In genomic region chr2:56207760-56208159, GRCh38 we compare ENCODE assay signal across 21 cellular contexts. TPM values are rescaled to one million over a fixed set of nuclear protein-coding genes. Genes with fewer than 3 reads are reported as not detected.
A peak's percentile ranks its signal among the peaks of the same experiment; 100 is the strongest.
DNase-seq lines count a peak whose midpoint lies in the region; ATAC-seq and FAIRE-seq lines count a peak whose summit lies in the region.
"Had no signal": no experiment of that assay in that cellular context is flagged by ENCODE, and none has a peak within 500 bp of the region (broad histone marks: within the 10 kb centered on the region; RNA-seq: fewer than 3 reads in every experiment).

No MANE protein-coding gene starts in this region.

- peak; percentile 83 for FAIRE-seq in islet of Langerhans (lab: Jason Lieb, UNC)
- FAIRE-seq: A204.1, GM19239, HTR-8/SVneo, K562 had no signal

- 0 out of 2 replicates have a peak overlapping the region, but pooled peaks have one; percentile 41 for H3K27ac ChIP-seq in GM23248
- H3K27ac ChIP-seq: C4-2B had no signal

- H3K9ac ChIP-seq in GM23248 (no peak overlapping the region), adipocyte (ENCODE audit: low read length) (no peak overlapping the region)

- no peak for DNase-seq in GM23248
- DNase-seq in adipocyte (ENCODE audit: low read depth): peak; percentile 25
- DNase-seq: ACHN; AML-193; CD4-positive, alpha-beta T cell; DMS153; DMS79; GDM1; GOT3; H7; IMR-90 had no signal

- no peak overlapping the region for H2AFZ ChIP-seq in GM23248

- no peaks in the 10 kb centered on the region for H4K20me1 ChIP-seq in GM23248 (ENCODE audit: insufficient read depth)

- no peaks in the 10 kb centered on the region for H3K27me3 ChIP-seq in GM23248 (replicated peaks; ENCODE audit: insufficient read depth)
- H3K27me3 ChIP-seq in adipocyte (replicated peaks; ENCODE audit: control insufficient read depth, insufficient read depth, low read length): no peaks in the 10 kb centered on the region

- no peak overlapping the region for H3K4me2 ChIP-seq in GM23248 (ENCODE audit: unreplicated experiment)

- ATAC-seq in GM21360 (IDR thresholded peaks at IDR 0.05; ENCODE audit: unreplicated experiment) (no peak), GM18861 (IDR thresholded peaks at IDR 0.05; ENCODE audit: unreplicated experiment) (no peak), GM18873 (IDR thresholded peaks at IDR 0.05; ENCODE audit: low FRiP score, unreplicated experiment) (no peak)
- ATAC-seq: HCT116, K562 had no signal

- H3K36me3 ChIP-seq in GM23248 (ENCODE audit: low read depth) (no peaks in the 10 kb centered on the region), adipocyte (ENCODE audit: control insufficient read depth, insufficient read depth, low read length, severe bottlenecking) (peaks cover 4% of the 10 kb centered on the region)

- H3K4me1 ChIP-seq in GM23248 (ENCODE audit: insufficient read depth) (peaks cover 24% of the 10 kb centered on the region), adipocyte (ENCODE audit: control insufficient read depth, insufficient read depth, low read length) (no peaks in the 10 kb centered on the region)

- H3K4me3 ChIP-seq in GM23248 (no peak overlapping the region), adipocyte (ENCODE audit: low read length) (no peak overlapping the region)
- H3K4me3 ChIP-seq: K562 had no signal

- no peaks in the 10 kb centered on the region for H3K79me2 ChIP-seq in GM23248 (ENCODE audit: insufficient read depth)

- in situ Hi-C loops in GM23248 (cut with MboI): no loop called here

- H3K9me3 ChIP-seq in GM23248 (ENCODE audit: low read depth) (no peaks in the 10 kb centered on the region), adipocyte (ENCODE audit: control insufficient read depth, low read length) (no peaks in the 10 kb centered on the region)

- H3F3A ChIP-seq in GM23248 (ENCODE audit: insufficient read depth): peaks cover 13% of the 10 kb centered on the region; the same call in 1 of the 2 replicates

- WGBS in GM23248 (ENCODE audit: low coverage in 1 of 2, low lambda C conversion rate in 2 of 2, missing lambda C conversion rate in 2 of 2), 2 experiments: 0% methylated on average over 1 of the region's 1 CpG

- no peaks in the 10 kb centered on the region for H3K9me2 ChIP-seq in GM23248 (ENCODE audit: insufficient read depth)

RNA-seq across cellular contexts. Expression of gene CCDC85A, which starts 24.0 kb away (rescaled TPM):
- 4.2 and 9.9 TPM in 2 replicates for total RNA-seq in GM23248 (2014; rRNA removed; shearing (Covaris generic))
- polyA plus RNA-seq in GM23248 (2016; fragmentation: Nextera tagmentation; extraction: Ambion mirVana): 1.6 TPM in 2 replicates
- total RNA-seq: CD4-positive, alpha-beta T cell had no signal
